8 cellular contexts compared by ENCODE assay signal in the genomic region with DNA sequence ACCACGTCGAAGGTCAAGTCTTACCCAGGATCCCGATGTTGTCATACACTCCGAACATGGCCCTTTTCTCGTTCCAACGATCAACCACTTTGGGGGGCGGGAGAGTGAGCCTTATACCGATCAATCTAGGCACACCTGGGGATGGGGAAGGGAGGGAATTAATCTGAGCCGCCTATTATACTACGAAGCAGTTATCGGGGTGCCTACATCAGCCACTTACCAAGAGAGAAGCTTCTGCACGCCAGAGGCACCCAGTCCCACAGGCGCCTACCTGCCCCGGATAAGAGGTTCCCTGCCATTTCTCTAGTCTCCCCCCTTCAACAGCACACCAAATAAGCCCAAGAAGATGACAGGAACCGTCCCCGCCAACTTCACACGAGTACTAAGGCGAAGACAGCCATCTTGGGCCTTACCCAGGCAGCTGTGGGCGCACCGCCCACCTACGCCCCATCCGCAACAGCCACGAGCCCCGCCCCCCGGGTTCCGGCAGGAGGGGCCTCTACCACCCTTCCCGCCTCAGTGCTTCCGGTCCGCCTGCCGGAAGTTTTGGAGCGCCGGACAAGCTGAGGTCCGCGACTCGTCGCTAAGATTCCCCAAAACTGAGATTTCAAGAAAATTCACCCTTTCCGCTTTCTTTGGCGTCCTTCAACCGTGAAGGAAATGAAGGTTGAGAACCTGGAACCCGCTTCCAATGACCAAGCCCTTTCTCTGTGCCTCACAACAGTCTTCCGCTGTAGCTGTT. TPM values are rescaled to one million over a fixed set of nuclear protein-coding genes. Genes with fewer than 3 reads are reported as not detected.
DNase-seq lines count a peak whose midpoint lies in the region; ATAC-seq, FAIRE-seq and TF ChIP-seq lines count a peak whose summit lies in the region.

A gene (minus strand): TSS at position 425 of the 742 bp plus-strand sequence. CDS start 126 bp downstream, at position 299.

- peak within 1 kb of the TSS; percentile 93 for H3K4me3 Mint-ChIP-seq in WTC11

- H3K27me3 ChIP-seq in AG04450 (ENCODE audit: control insufficient read depth, insufficient read depth, low read length) (no peaks in the 10 kb centered on the region), bronchial epithelial cell (ENCODE audit: control insufficient read depth, insufficient read depth, low read length) (no peaks in the 10 kb centered on the region), small intestine (ENCODE audit: control insufficient read depth in 2 of 2, insufficient read depth in 2 of 2, low read length in 2 of 2) (no peaks in the 10 kb centered on the region)

- CTCF ChIA-PET in AG04450 (lab: Charles Lee) = interaction anchor here (0.8 to 1.0 kb wide), 2 partner anchors 22 to 28 kb away, joined by 3 to 4 read pairs; a partner anchor contains a TSS
- CTCF ChIA-PET in WTC11 (lab: Charles Lee) = interaction anchor here (0.6 to 1.3 kb wide), 11 partner anchors 19 to 379 kb away, joined by 3 to 8 read pairs (median 5); a partner anchor contains a TSS

- H3K27ac Mint-ChIP-seq in WTC11 = peak within 1 kb of the TSS; percentile 97

- H3K27ac ChIP-seq in AG04450 (ENCODE audit: low read depth, low read length) (peak within 1 kb of the TSS; percentile 97), small intestine (ENCODE audit: low read depth in 1 of 2, low read length in 1 of 2) (peak within 1 kb of the TSS; percentile 77 to 99)

- H3K4me3 ChIP-seq in AG04450 (ENCODE audit: low read depth, low read length) = peak within 1 kb of the TSS; percentile 97
- H3K4me3 ChIP-seq in bronchial epithelial cell (ENCODE audit: low read depth, low read length) = peak within 1 kb of the TSS; percentile 59
- peak within 1 kb of the TSS; percentile 53 to 59 for H3K4me3 ChIP-seq in small intestine (ENCODE audit: low read depth in 1 of 2, low read length in 2 of 2)

- H3K4me1 Mint-ChIP-seq in WTC11 = peaks cover 25% of the 10 kb centered on the region

- POLR2A ChIA-PET in AG04450 (lab: Yijun Ruan, JAX) = interaction anchor here (0.6 to 1.9 kb wide), 12 partner anchors 12 to 167 kb away, joined by 3 to 34 read pairs (median 4); a partner anchor contains a TSS
- POLR2A ChIA-PET in WTC11 (lab: Charles Lee) = interaction anchor here (0.6 to 1.4 kb wide), 11 partner anchors 8 to 274 kb away, joined by 3 to 17 read pairs (median 3); a partner anchor contains a TSS

- 0 to 1% (median 1%) methylated on average over 39 to 41 of the region's 41 CpGs for WGBS in small intestine, 3 donors

- no peaks in the 10 kb centered on the region for H3K9me3 Mint-ChIP-seq in WTC11

- peaks cover 3% of the 10 kb centered on the region for H3K36me3 ChIP-seq in bronchial epithelial cell (ENCODE audit: control insufficient read depth, insufficient read depth, low read length)
- H3K36me3 ChIP-seq in small intestine (ENCODE audit: control insufficient read depth in 2 of 2, insufficient read depth in 2 of 2, low read length in 2 of 2) = peaks cover 5 to 6% of the 10 kb centered on the region in 2 donors

- no peak for FAIRE-seq in bronchial epithelial cell (lab: Jason Lieb, UNC)
- FAIRE-seq in small intestine (lab: Jason Lieb, UNC) = no peak

- peaks cover 7% of the 10 kb centered on the region in 2 donors for H3K4me1 ChIP-seq in small intestine (ENCODE audit: control insufficient read depth in 2 of 2, insufficient read depth in 1 of 2, low read depth in 1 of 2, low read length in 1 of 2)

- no peaks in the 10 kb centered on the region for H3K9me3 ChIP-seq in AG04450 (ENCODE audit: control insufficient read depth, insufficient read depth, low read length)
- H3K9me3 ChIP-seq in small intestine (ENCODE audit: control insufficient read depth, low read depth) = no peaks in the 10 kb centered on the region

- peaks cover 39% of the 10 kb centered on the region for H3K36me3 Mint-ChIP-seq in WTC11

- TF ChIP-seq CTCF in AG04450 (IDR thresholded peaks at IDR 0.05; ENCODE audit: low read depth, low read length) (no peak), WTC11 (IDR thresholded peaks at IDR 0.05) (no peak), bronchial epithelial cell (IDR thresholded peaks at IDR 0.05; ENCODE audit: insufficient read depth, low read length, severe bottlenecking) (no peak)

- H3K27me3 Mint-ChIP-seq in WTC11 (ENCODE audit: low read depth) = no peaks in the 10 kb centered on the region

- ATAC-seq in GM18909 (IDR thresholded peaks at IDR 0.05; ENCODE audit: poor library complexity, unreplicated experiment) (peak; percentile 75), HG03159 (IDR thresholded peaks at IDR 0.05; ENCODE audit: unreplicated experiment) (peak; percentile 70), WTC11 (peak; percentile 84)

- DNase-seq in AG04450 (ENCODE audit: low read depth, low spot score) (peak; percentile 83), NCI-H226 (peak; percentile 94), WTC11 (ENCODE audit: low spot score) (peak; percentile 98), bronchial epithelial cell (ENCODE audit: low read depth) (peak; percentile 83), iPS-NIHi11 (ENCODE audit: low spot score) (peak; percentile 100), small intestine (peak; percentile 96)

TF ChIP-seq in WTC11, 78 proteins besides CTCF, POLR2A, EP300 and RAD21 (continues in another document):
- TF ChIP-seq TEAD4 (CRISPR knock-in tag; IDR thresholded peaks at IDR 0.05) = peak; percentile 28; the same call in 1 of the 2 replicates
- TF ChIP-seq, protein P1, sequence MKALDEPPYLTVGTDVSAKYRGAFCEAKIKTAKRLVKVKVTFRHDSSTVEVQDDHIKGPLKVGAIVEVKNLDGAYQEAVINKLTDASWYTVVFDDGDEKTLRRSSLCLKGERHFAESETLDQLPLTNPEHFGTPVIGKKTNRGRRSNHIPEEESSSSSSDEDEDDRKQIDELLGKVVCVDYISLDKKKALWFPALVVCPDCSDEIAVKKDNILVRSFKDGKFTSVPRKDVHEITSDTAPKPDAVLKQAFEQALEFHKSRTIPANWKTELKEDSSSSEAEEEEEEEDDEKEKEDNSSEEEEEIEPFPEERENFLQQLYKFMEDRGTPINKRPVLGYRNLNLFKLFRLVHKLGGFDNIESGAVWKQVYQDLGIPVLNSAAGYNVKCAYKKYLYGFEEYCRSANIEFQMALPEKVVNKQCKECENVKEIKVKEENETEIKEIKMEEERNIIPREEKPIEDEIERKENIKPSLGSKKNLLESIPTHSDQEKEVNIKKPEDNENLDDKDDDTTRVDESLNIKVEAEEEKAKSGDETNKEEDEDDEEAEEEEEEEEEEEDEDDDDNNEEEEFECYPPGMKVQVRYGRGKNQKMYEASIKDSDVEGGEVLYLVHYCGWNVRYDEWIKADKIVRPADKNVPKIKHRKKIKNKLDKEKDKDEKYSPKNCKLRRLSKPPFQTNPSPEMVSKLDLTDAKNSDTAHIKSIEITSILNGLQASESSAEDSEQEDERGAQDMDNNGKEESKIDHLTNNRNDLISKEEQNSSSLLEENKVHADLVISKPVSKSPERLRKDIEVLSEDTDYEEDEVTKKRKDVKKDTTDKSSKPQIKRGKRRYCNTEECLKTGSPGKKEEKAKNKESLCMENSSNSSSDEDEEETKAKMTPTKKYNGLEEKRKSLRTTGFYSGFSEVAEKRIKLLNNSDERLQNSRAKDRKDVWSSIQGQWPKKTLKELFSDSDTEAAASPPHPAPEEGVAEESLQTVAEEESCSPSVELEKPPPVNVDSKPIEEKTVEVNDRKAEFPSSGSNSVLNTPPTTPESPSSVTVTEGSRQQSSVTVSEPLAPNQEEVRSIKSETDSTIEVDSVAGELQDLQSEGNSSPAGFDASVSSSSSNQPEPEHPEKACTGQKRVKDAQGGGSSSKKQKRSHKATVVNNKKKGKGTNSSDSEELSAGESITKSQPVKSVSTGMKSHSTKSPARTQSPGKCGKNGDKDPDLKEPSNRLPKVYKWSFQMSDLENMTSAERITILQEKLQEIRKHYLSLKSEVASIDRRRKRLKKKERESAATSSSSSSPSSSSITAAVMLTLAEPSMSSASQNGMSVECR (CRISPR knock-in tag; IDR thresholded peaks at IDR 0.05; ENCODE audit: borderline replicate concordance) = peak; percentile 33; the same call in 1 of the 2 replicates
- TF ChIP-seq SP1 (CRISPR knock-in tag; conservative IDR thresholded peaks at IDR 0.05) = peak; percentile 89
- TF ChIP-seq ZNF671 (CRISPR knock-in tag; IDR thresholded peaks at IDR 0.05) = no peak
- TF ChIP-seq CREM (CRISPR knock-in tag; IDR thresholded peaks at IDR 0.05) = 0 out of 2 replicates have a peak, but pooled peaks have one; percentile 70
- TF ChIP-seq, protein P2, sequence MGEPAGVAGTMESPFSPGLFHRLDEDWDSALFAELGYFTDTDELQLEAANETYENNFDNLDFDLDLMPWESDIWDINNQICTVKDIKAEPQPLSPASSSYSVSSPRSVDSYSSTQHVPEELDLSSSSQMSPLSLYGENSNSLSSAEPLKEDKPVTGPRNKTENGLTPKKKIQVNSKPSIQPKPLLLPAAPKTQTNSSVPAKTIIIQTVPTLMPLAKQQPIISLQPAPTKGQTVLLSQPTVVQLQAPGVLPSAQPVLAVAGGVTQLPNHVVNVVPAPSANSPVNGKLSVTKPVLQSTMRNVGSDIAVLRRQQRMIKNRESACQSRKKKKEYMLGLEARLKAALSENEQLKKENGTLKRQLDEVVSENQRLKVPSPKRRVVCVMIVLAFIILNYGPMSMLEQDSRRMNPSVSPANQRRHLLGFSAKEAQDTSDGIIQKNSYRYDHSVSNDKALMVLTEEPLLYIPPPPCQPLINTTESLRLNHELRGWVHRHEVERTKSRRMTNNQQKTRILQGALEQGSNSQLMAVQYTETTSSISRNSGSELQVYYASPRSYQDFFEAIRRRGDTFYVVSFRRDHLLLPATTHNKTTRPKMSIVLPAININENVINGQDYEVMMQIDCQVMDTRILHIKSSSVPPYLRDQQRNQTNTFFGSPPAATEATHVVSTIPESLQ (CRISPR knock-in tag; IDR thresholded peaks at IDR 0.05) = no peak
- TF ChIP-seq EMX1 (CRISPR knock-in tag; IDR thresholded peaks at IDR 0.05) = no peak
- TF ChIP-seq NR2C2 (CRISPR knock-in tag; IDR thresholded peaks at IDR 0.05) = no peak
- TF ChIP-seq ETV6 (CRISPR knock-in tag; IDR thresholded peaks at IDR 0.05) = no peak; the same call in 1 of the 2 replicates
- no peak for TF ChIP-seq NFYB (CRISPR knock-in tag; conservative IDR thresholded peaks at IDR 0.05; ENCODE audit: low read depth)
- TF ChIP-seq TEAD1 (CRISPR knock-in tag; IDR thresholded peaks at IDR 0.05) = peak; percentile 63; the same call in 1 of the 2 replicates
- 0 out of 2 replicates have a peak, but pooled peaks have one; percentile 46 for TF ChIP-seq ZNF219 (CRISPR knock-in tag; IDR thresholded peaks at IDR 0.05; ENCODE audit: borderline replicate concordance)

RNA-seq across cellular contexts. Expression of the gene that starts here (rescaled TPM):
- 120 and 165 TPM in 2 replicates for polyA plus RNA-seq in AG04450 (2011; rRNA removed)
- polyA minus RNA-seq in AG04450 (2011; rRNA and poly(A)+ RNA removed) = 30.0 and 35.1 TPM in 2 replicates
- 285 to 290 TPM (median 288 TPM) in 3 replicates for total RNA-seq in WTC11 (2021)
- total RNA-seq in bronchial epithelial cell = 61.1 and 102 TPM in 2 replicates
- polyA plus RNA-seq in small intestine = 100 to 1,000 TPM in 1 of 3 donors, 10 to 100 TPM in 2; 88.1 to 126 (median 89.5) TPM

Comparison
In these comparisons a context has a peak if more than half of its experiments do, and no peak if none do; other contexts are left out.
1. Peak in every context shown above with its lines: DNase-seq, ATAC-seq, H3K4me3 ChIP-seq and H3K27ac ChIP-seq.